ENCODE assay signal across 13 cellular contexts in genomic region chr12:47901285-47902093, GRCh38. TPM values are rescaled to one million over a fixed set of nuclear protein-coding genes. Genes with fewer than 3 reads are reported as not detected.
A peak's percentile ranks its signal among the peaks of the same experiment; 100 is the strongest.
DNase-seq lines count a peak whose midpoint lies in the region; ATAC-seq and TF ChIP-seq lines count a peak whose summit lies in the region.
"Had no signal": no experiment of that assay in that cellular context is flagged by ENCODE, and none has a peak within 500 bp of the region (broad histone marks: within the 10 kb centered on the region; RNA-seq: fewer than 3 reads in every experiment).

No MANE protein-coding gene starts in this region.

- no peak for TF ChIP-seq CTCF in C4-2B (conservative IDR thresholded peaks at IDR 0.05)
- TF ChIP-seq CTCF in upper lobe of right lung (IDR thresholded peaks at IDR 0.05): no peak

- POLR2A ChIA-PET in activated CD8-positive, alpha-beta T cell treated with anti-CD3 and anti-CD28 coated beads, Interleukin-2, amount 10 ng/mL, durations not matched to agents 7 days and 5 days (lab: Charles Lee): interaction anchor here (0.9 to 2.3 kb wide), 2 partner anchors 12 to 15 kb away, joined by 3 to 13 read pairs; no protein-coding TSS in a partner anchor

- H3K27me3 ChIP-seq in mucosa of stomach (ENCODE audit: control insufficient read depth, insufficient read depth, low read length) (no peaks in the 10 kb centered on the region), upper lobe of right lung (no peaks in the 10 kb centered on the region)
- H3K27me3 ChIP-seq: pancreas had no signal

- DNase-seq in activated CD8-positive, alpha-beta T cell treated with anti-CD3 and anti-CD28 coated beads, Interleukin-2, amount 10 ng/mL, durations not matched to agents 7 days and 5 days: no peak
- DNase-seq in mesenteric fat pad (ENCODE audit: low spot score): no peak
- DNase-seq in SHP77 (lab: John Stamatoyannopoulos, UW): no peak
- DNase-seq in upper lobe of right lung: no peak
- no peak for DNase-seq in NCI-H1436 treated with DMSO at 0.1 percent for 48 hours (lab: John Stamatoyannopoulos, UW)
- DNase-seq: COR-L47, heart right ventricle, left ventricle myocardium inferior, NCI-H524 had no signal

- peaks cover 9 to 22% (median 16%) of the 10 kb centered on the region in 3 donors for H3K4me1 Mint-ChIP-seq in IgD-negative memory B cell
- H3K4me1 Mint-ChIP-seq in activated CD8-positive, alpha-beta T cell treated with anti-CD3 and anti-CD28 coated beads, Interleukin-2, amount 10 ng/mL, durations not matched to agents 7 days and 5 days (ENCODE audit: low read depth): peaks cover 84% of the 10 kb centered on the region

- intact Hi-C loops in upper lobe of right lung (cut with DNase I): no loop called here

- H3K36me3 ChIP-seq in mucosa of stomach (ENCODE audit: control insufficient read depth, insufficient read depth, low read length) (no peaks in the 10 kb centered on the region), upper lobe of right lung (no peaks in the 10 kb centered on the region)
- H3K36me3 ChIP-seq: left ventricle myocardium inferior, pancreas had no signal

- H3K4me3 Mint-ChIP-seq in IgD-negative memory B cell: peak overlapping the region in 3 of 4 donors; percentile 41 to 80 (median 60)
- H3K4me3 Mint-ChIP-seq in activated CD8-positive, alpha-beta T cell treated with anti-CD3 and anti-CD28 coated beads, Interleukin-2, amount 10 ng/mL, durations not matched to agents 7 days and 5 days: peak overlapping the region; percentile 0

- no peak for ATAC-seq in activated CD8-positive, alpha-beta T cell treated with anti-CD3 and anti-CD28 coated beads, Interleukin-2, amount 10 ng/mL, durations not matched to agents 7 days and 5 days
- no peak for ATAC-seq in upper lobe of right lung
- ATAC-seq: heart right ventricle had no signal

- peak overlapping the region; percentile 13 for H3K27ac ChIP-seq in C4-2B
- no peak overlapping the region for H3K27ac ChIP-seq in upper lobe of right lung
- H3K27ac ChIP-seq: left ventricle myocardium inferior, pancreas had no signal

- CTCF ChIA-PET in activated CD8-positive, alpha-beta T cell treated with anti-CD3 and anti-CD28 coated beads, Interleukin-2, amount 10 ng/mL, durations not matched to agents 7 days and 5 days (lab: Charles Lee): interaction anchor here (1.2 to 7.7 kb wide), 3 partner anchors 9 to 62 kb away, joined by 3 to 55 read pairs (median 4); partner anchors contain the start of gene TMEM106C

- H3K36me3 Mint-ChIP-seq in IgD-negative memory B cell: no peaks in the 10 kb centered on the region
- peaks cover 28% of the 10 kb centered on the region for H3K36me3 Mint-ChIP-seq in activated CD8-positive, alpha-beta T cell treated with anti-CD3 and anti-CD28 coated beads, Interleukin-2, amount 10 ng/mL, durations not matched to agents 7 days and 5 days (ENCODE audit: low read depth)

- H3K9me3 ChIP-seq in mucosa of stomach (ENCODE audit: control insufficient read depth, low read length): no peaks in the 10 kb centered on the region
- H3K9me3 ChIP-seq in upper lobe of right lung: no peaks in the 10 kb centered on the region
- H3K9me3 ChIP-seq: heart right ventricle, left ventricle myocardium inferior, pancreas had no signal

- H3K27ac Mint-ChIP-seq in IgD-negative memory B cell: peak overlapping the region in 1 of 3 donors; percentile 70
- H3K27ac Mint-ChIP-seq in activated CD8-positive, alpha-beta T cell treated with anti-CD3 and anti-CD28 coated beads, Interleukin-2, amount 10 ng/mL, durations not matched to agents 7 days and 5 days: no peak overlapping the region

- H3K4me3 ChIP-seq in mucosa of stomach (ENCODE audit: low read length) (no peak overlapping the region), upper lobe of right lung (no peak overlapping the region)
- H3K4me3 ChIP-seq: heart right ventricle, left ventricle myocardium inferior, pancreas had no signal

- H3K9me3 Mint-ChIP-seq in IgD-negative memory B cell: no peaks in the 10 kb centered on the region
- no peaks in the 10 kb centered on the region for H3K9me3 Mint-ChIP-seq in activated CD8-positive, alpha-beta T cell treated with anti-CD3 and anti-CD28 coated beads, Interleukin-2, amount 10 ng/mL, durations not matched to agents 7 days and 5 days (ENCODE audit: insufficient read depth)

- H3K4me1 ChIP-seq in mucosa of stomach (ENCODE audit: control insufficient read depth, insufficient read depth, low read length) (peaks cover 57% of the 10 kb centered on the region), upper lobe of right lung (peaks cover 45% of the 10 kb centered on the region)

- peak overlapping the region; percentile 29 for H3K9ac ChIP-seq in mucosa of stomach (ENCODE audit: low read length)

- peaks cover 28% of the 10 kb centered on the region for H3K27me3 Mint-ChIP-seq in IgD-negative memory B cell
- peaks cover 10% of the 10 kb centered on the region for H3K27me3 Mint-ChIP-seq in activated CD8-positive, alpha-beta T cell treated with anti-CD3 and anti-CD28 coated beads, Interleukin-2, amount 10 ng/mL, durations not matched to agents 7 days and 5 days (ENCODE audit: low read depth)

RNA-seq across cellular contexts. Expression of gene VDR, which starts 3.3 kb away (rescaled TPM):
- 0.61 TPM for polyA plus RNA-seq in IgD-negative memory B cell
- 10 to 100 TPM; 13.2 to 14.5 TPM for total RNA-seq in activated CD8-positive, alpha-beta T cell treated with anti-CD3 and anti-CD28 coated beads, Interleukin-2, amount 10 ng/mL, durations not matched to agents 7 days and 5 days
- 9.8 TPM for total RNA-seq in mesenteric fat pad
- 28.7 TPM for total RNA-seq in upper lobe of right lung
